8 cellular contexts compared by ENCODE assay signal in genomic region chr19:45768644-45769053, GRCh38. TPM values are rescaled to one million over a fixed set of nuclear protein-coding genes. Genes with fewer than 3 reads are reported as not detected.
DNase-seq lines count a peak whose midpoint lies in the region; ATAC-seq and TF ChIP-seq lines count a peak whose summit lies in the region.

No MANE protein-coding gene starts in this region.

- H3K4me3 Mint-ChIP-seq in CD14-positive monocyte = peak overlapping the region; percentile 76 to 88
- peak overlapping the region; percentile 78 for H3K4me3 Mint-ChIP-seq in activated CD4-positive, alpha-beta memory T cell treated with anti-CD3 and anti-CD28 coated beads for 36 hours

- H2AFZ ChIP-seq in IMR-90 (replicated peaks; ENCODE audit: low read length, poor library complexity) = peak overlapping the region; percentile 94

- peaks cover 4 to 20% of the 10 kb centered on the region in 2 experiments; a peak in 1 of 4 replicates for H3K79me1 ChIP-seq in IMR-90 (ENCODE audit: low read depth in 1 of 2, low read length in 2 of 2)

- no peak overlapping the region; the same call in 2 of the 3 replicates for H2BK15ac ChIP-seq in IMR-90 (ENCODE audit: low read depth, low read length)

- TF ChIP-seq EP300 in esophagus muscularis mucosa (IDR thresholded peaks at IDR 0.05) = no peak

- H3K9me1 ChIP-seq in IMR-90 (ENCODE audit: insufficient read depth, low read length) = no peaks in the 10 kb centered on the region; the same call in 1 of the 2 replicates

- ATAC-seq in IMR-90 (ENCODE audit: low read depth) = no peak
- no peak for ATAC-seq in GM19351 (IDR thresholded peaks at IDR 0.05; ENCODE audit: unreplicated experiment)

- H4K5ac ChIP-seq in IMR-90 (ENCODE audit: low read depth, low read length) = peak overlapping the region; percentile 78

- no peak overlapping the region for H3K27ac Mint-ChIP-seq in CD14-positive monocyte
- H3K27ac Mint-ChIP-seq in activated CD4-positive, alpha-beta memory T cell treated with anti-CD3 and anti-CD28 coated beads for 36 hours = peak overlapping the region; percentile 10

- no peaks in the 10 kb centered on the region for H3K9me3 ChIP-seq in IMR-90 (ENCODE audit: control insufficient read depth, insufficient read depth, low read length)
- H3K9me3 ChIP-seq in esophagus muscularis mucosa = no peaks in the 10 kb centered on the region
- H3K9me3 ChIP-seq in neutrophil = no peaks in the 10 kb centered on the region

- POLR2A ChIA-PET in IMR-90 (lab: Charles Lee; ENCODE audit: unreplicated experiment) = interaction anchor here (0.8 to 1.2 kb wide), 4 partner anchors 24 to 76 kb away, joined by 3 to 6 read pairs (median 5); partner anchors contain the start of genes DMWD, QPCTL and SNRPD2
- POLR2A ChIA-PET in activated CD4-positive, alpha-beta memory T cell treated with anti-CD3 and anti-CD28 coated beads for 36 hours (lab: Charles Lee) = interaction anchor here (0.7 to 1.9 kb wide), 10 partner anchors 11 to 290 kb away, joined by 3 to 10 read pairs (median 4); partner anchors contain the start of genes DMWD, IRF2BP1 and QPCTL

- H3K56ac ChIP-seq in IMR-90 (ENCODE audit: extremely low read depth, insufficient read depth, low read length) = peak overlapping the region; percentile 74

- H3K9ac ChIP-seq in IMR-90 (ENCODE audit: low read depth, low read length) = peak overlapping the region; percentile 94

- H2BK120ac ChIP-seq in IMR-90 (ENCODE audit: low read depth, low read length) = peak overlapping the region; percentile 63

- H2AK9ac ChIP-seq in IMR-90 (replicated peaks; ENCODE audit: low read depth, low read length, poor library complexity) = peak overlapping the region; percentile 98

- no peak for DNase-seq in CD14-positive monocyte (ENCODE audit: low spot score)
- DNase-seq in IMR-90 = peak; percentile 41
- DNase-seq in activated CD4-positive, alpha-beta memory T cell treated with anti-CD3 and anti-CD28 coated beads for 36 hours = peak; percentile 59
- no peak for DNase-seq in esophagus muscularis mucosa (ENCODE audit: extremely low spot score)
- no peak for DNase-seq in NCI-H1417 treated with DMSO at 0.1 percent for 48 hours (lab: John Stamatoyannopoulos, UW)
- no peak for DNase-seq in GOT3 (lab: John Stamatoyannopoulos, UW)

- H3K27me3 Mint-ChIP-seq in CD14-positive monocyte (ENCODE audit: low read depth in 3 of 3) = peaks cover 71 to 98% (median 81%) of the 10 kb centered on the region in 3 donors
- peaks cover 15% of the 10 kb centered on the region for H3K27me3 Mint-ChIP-seq in activated CD4-positive, alpha-beta memory T cell treated with anti-CD3 and anti-CD28 coated beads for 36 hours

- H3K14ac ChIP-seq in IMR-90 (replicated peaks; ENCODE audit: low read depth, low read length) = peak overlapping the region; percentile 65

- no peak for TF ChIP-seq CTCF in CD14-positive monocyte (IDR thresholded peaks at IDR 0.05)
- no peak for TF ChIP-seq CTCF in IMR-90 (conservative IDR thresholded peaks at IDR 0.05; ENCODE audit: low read depth, low read length)
- no peak for TF ChIP-seq CTCF in esophagus muscularis mucosa (IDR thresholded peaks at IDR 0.05)
- no peak for TF ChIP-seq CTCF in neutrophil (IDR thresholded peaks at IDR 0.05)

- H3K36me3 Mint-ChIP-seq in CD14-positive monocyte = peaks cover 4 to 6% of the 10 kb centered on the region in 2 donors
- peaks cover 3% of the 10 kb centered on the region for H3K36me3 Mint-ChIP-seq in activated CD4-positive, alpha-beta memory T cell treated with anti-CD3 and anti-CD28 coated beads for 36 hours

- H2BK20ac ChIP-seq in IMR-90 (ENCODE audit: low read depth, low read length) = 0 out of 2 replicates have a peak overlapping the region, but pooled peaks have one; percentile 28

- CTCF ChIA-PET in IMR-90 (lab: Yijun Ruan, JAX) = interaction anchor here (1.3 to 3.0 kb wide), 2 partner anchors 31 to 49 kb away, joined by 4 to 24 read pairs; no protein-coding TSS in a partner anchor
- CTCF ChIA-PET in activated CD4-positive, alpha-beta memory T cell treated with anti-CD3 and anti-CD28 coated beads for 36 hours (lab: Charles Lee) = interaction anchor here (0.7 to 6.5 kb wide), 16 partner anchors 9 to 248 kb away, joined by 3 to 121 read pairs (median 8); partner anchors contain the start of genes DMPK, FBXO46, IRF2BP1 and MYPOP

- peak overlapping the region; percentile 92 for H4K91ac ChIP-seq in IMR-90 (ENCODE audit: insufficient read depth, low read depth, low read length)

- intact Hi-C loops in CD14-positive monocyte (cut with micrococcal nuclease) = no loop called here
- intact Hi-C loops in IMR-90 (cut with micrococcal nuclease) = loop anchor here (2.0 kb wide), 1 partner anchor 76 kb away; the partner anchor contains the start of gene QPCTL
- intact Hi-C loops in activated CD4-positive, alpha-beta memory T cell treated with anti-CD3 and anti-CD28 coated beads for 36 hours (cut with micrococcal nuclease) = loop anchor here (1.0 to 2.0 kb wide), 3 partner anchors 38 to 117 kb away; partner anchors contain the start of genes FBXO46 and SYMPK
- intact Hi-C loops in esophagus muscularis mucosa (cut with DNase I) = loop anchor here (1.0 kb wide), 1 partner anchor 31 kb away; no protein-coding TSS in a partner anchor

- peak overlapping the region; percentile 57 for H3K23ac ChIP-seq in IMR-90 (ENCODE audit: low read depth, low read length)

- peak overlapping the region; percentile 72 for H3K18ac ChIP-seq in IMR-90 (ENCODE audit: low read depth, low read length)

- dilution Hi-C loops in IMR-90 (cut with HindIII; ENCODE audit: low sequenced_read_pairs, unreplicated experiment) = no loop called here

- H2AK5ac ChIP-seq in IMR-90 (ENCODE audit: low read depth, low read length) = peak overlapping the region; percentile 73

- H3K9me3 Mint-ChIP-seq in CD14-positive monocyte = peaks cover 0 to 20% (median 12%) of the 10 kb centered on the region in 7 donors
- no peaks in the 10 kb centered on the region for H3K9me3 Mint-ChIP-seq in activated CD4-positive, alpha-beta memory T cell treated with anti-CD3 and anti-CD28 coated beads for 36 hours

- peak overlapping the region; percentile 15 to 82; a peak in 3 of 4 replicates for H4K8ac ChIP-seq in IMR-90 (ENCODE audit: low read depth in 2 of 2, low read length in 2 of 2)

- H4K20me1 ChIP-seq in IMR-90 (ENCODE audit: insufficient read depth, low read length) = peaks cover 12% of the 10 kb centered on the region

- WGBS in IMR-90 (ENCODE audit: extremely low coverage in 2 of 2, insufficient read length in 1 of 2), 2 experiments = 0% methylated on average over 15 of the region's 41 CpGs; no CpG with 5 or more reads in 1 of the 2 experiments
- 0% methylated on average over 21 of the region's 41 CpGs for WGBS in esophagus muscularis mucosa

- H3K4ac ChIP-seq in IMR-90 (ENCODE audit: low read depth, low read length) = peak overlapping the region; percentile 89

- peak overlapping the region; percentile 87 for H3K4me2 ChIP-seq in IMR-90 (ENCODE audit: low read depth, low read length)

- peaks cover 8% of the 10 kb centered on the region; the same call in 1 of the 2 replicates for H3K36me3 ChIP-seq in IMR-90 (ENCODE audit: control insufficient read depth, insufficient read depth, low read length)
- peaks cover 0 to 28% (median 14%) of the 10 kb centered on the region in 4 donors for H3K36me3 ChIP-seq in esophagus muscularis mucosa
- no peaks in the 10 kb centered on the region for H3K36me3 ChIP-seq in neutrophil

- no peaks in the 10 kb centered on the region for H3K27me3 ChIP-seq in IMR-90 (ENCODE audit: control insufficient read depth, insufficient read depth, low read length)
- H3K27me3 ChIP-seq in esophagus muscularis mucosa = no peaks in the 10 kb centered on the region
- peaks cover 100% of the 10 kb centered on the region for H3K27me3 ChIP-seq in neutrophil

- H3K27ac ChIP-seq in IMR-90 (ENCODE audit: insufficient read depth, low read length) = peak overlapping the region; percentile 98
- peak overlapping the region; percentile 91 to 98 (median 97) for H3K27ac ChIP-seq in esophagus muscularis mucosa (replicated peaks in 1 of 4)
- no peak overlapping the region for H3K27ac ChIP-seq in neutrophil

- peak overlapping the region; percentile 97 for H2BK5ac ChIP-seq in IMR-90 (ENCODE audit: low read depth, low read length, poor library complexity, severe bottlenecking)

- BruUV-seq in IMR-90 (replicated peaks; lab: Mats Ljungman, UMichigan) = no TSS peak

- no peak for TF ChIP-seq RAD21 in IMR-90 (IDR thresholded peaks at IDR 0.05; ENCODE audit: low read length)

- in situ Hi-C loops in IMR-90 (cut with MboI; ENCODE audit: low sequenced_read_pairs) = no loop called here

- H3K4me1 ChIP-seq in IMR-90 (ENCODE audit: control insufficient read depth, insufficient read depth, low read length) = peaks cover 22% of the 10 kb centered on the region
- peaks cover 47 to 80% (median 70%) of the 10 kb centered on the region in 4 donors for H3K4me1 ChIP-seq in esophagus muscularis mucosa
- peaks cover 29 to 34% of the 10 kb centered on the region in 2 experiments for H3K4me1 ChIP-seq in neutrophil (ENCODE audit: control insufficient read depth in 1 of 2, insufficient read depth in 1 of 2, low read depth in 1 of 2, low read length in 1 of 2)

- H3K4me1 Mint-ChIP-seq in CD14-positive monocyte = peaks cover 22% of the 10 kb centered on the region
- H3K4me1 Mint-ChIP-seq in activated CD4-positive, alpha-beta memory T cell treated with anti-CD3 and anti-CD28 coated beads for 36 hours (ENCODE audit: low read depth) = peaks cover 10% of the 10 kb centered on the region

- H3K4me3 ChIP-seq in IMR-90 (ENCODE audit: insufficient read depth, low read depth, low read length) = peak overlapping the region; percentile 62
- H3K4me3 ChIP-seq in esophagus muscularis mucosa = peak overlapping the region; percentile 87 to 98 (median 92)
- H3K4me3 ChIP-seq in neutrophil (ENCODE audit: low read depth in 1 of 2, low read length in 1 of 2) = peak overlapping the region; percentile 58 to 86

- no peak; the same call in 1 of the 2 replicates for TF ChIP-seq POLR2A in IMR-90 (IDR thresholded peaks at IDR 0.05; ENCODE audit: low read depth, low read length)
- no peak for TF ChIP-seq POLR2A in esophagus muscularis mucosa (IDR thresholded peaks at IDR 0.05; ENCODE audit: low read depth)

RNA-seq across cellular contexts. Expression of gene SIX5, which starts 0.4 kb away (rescaled TPM):
- polyA plus RNA-seq in CD14-positive monocyte = not detected
- 0.90 and 1.4 TPM in 2 replicates for total RNA-seq in IMR-90 (2012; rRNA removed)
- 15.5 TPM in 2 replicates for polyA plus RNA-seq in IMR-90 (2012; rRNA removed)
- 11.5 and 18.1 TPM in 2 replicates for polyA plus RNA-seq in IMR-90 (2012; cell fraction: cytosol; rRNA removed)
- 24.5 and 68.5 TPM in 2 replicates for polyA plus RNA-seq in IMR-90 (2012; cell fraction: nucleus; rRNA removed; ENCODE audit: low replicate concordance)
- total RNA-seq in activated CD4-positive, alpha-beta memory T cell treated with anti-CD3 and anti-CD28 coated beads for 36 hours = 1 to 10 TPM; 2.3 to 2.4 TPM
- 10 to 100 TPM; 18.2 to 39.9 (median 28.8) TPM for total RNA-seq in esophagus muscularis mucosa

RNA-seq across cellular contexts. Expression of gene DMPK, which starts 13.6 kb away (rescaled TPM):
- under 1 TPM in 1 of 2 donors, not detected in 1; 0.17 TPM for polyA plus RNA-seq in CD14-positive monocyte
- total RNA-seq in IMR-90 (2012; rRNA removed) = 7.9 and 10.0 TPM in 2 replicates
- 48.5 and 50.7 TPM in 2 replicates for polyA plus RNA-seq in IMR-90 (2012; rRNA removed)
- polyA plus RNA-seq in IMR-90 (2012; cell fraction: cytosol; rRNA removed) = 39.1 and 50.8 TPM in 2 replicates
- polyA plus RNA-seq in IMR-90 (2012; cell fraction: nucleus; rRNA removed; ENCODE audit: low replicate concordance) = 395 and 718 TPM in 2 replicates
- 10 to 100 TPM; 10.7 to 11.0 TPM for total RNA-seq in activated CD4-positive, alpha-beta memory T cell treated with anti-CD3 and anti-CD28 coated beads for 36 hours
- total RNA-seq in esophagus muscularis mucosa = 100 to 1,000 TPM; 247 to 487 (median 347) TPM

RNA-seq across cellular contexts. Expression of gene DMWD, which starts 24.0 kb away (rescaled TPM):
- polyA plus RNA-seq in CD14-positive monocyte = 1 to 10 TPM; 1.5 to 2.4 TPM
- 9.7 and 10.0 TPM in 2 replicates for total RNA-seq in IMR-90 (2012; rRNA removed)
- polyA plus RNA-seq in IMR-90 (2012; rRNA removed) = 28.5 and 33.1 TPM in 2 replicates
- 16.5 and 25.3 TPM in 2 replicates for polyA plus RNA-seq in IMR-90 (2012; cell fraction: cytosol; rRNA removed)
- polyA plus RNA-seq in IMR-90 (2012; cell fraction: nucleus; rRNA removed; ENCODE audit: low replicate concordance) = 159 and 263 TPM in 2 replicates
- total RNA-seq in activated CD4-positive, alpha-beta memory T cell treated with anti-CD3 and anti-CD28 coated beads for 36 hours = 10 to 100 TPM; 43.1 to 45.8 TPM
- 10 to 100 TPM; 56.0 to 88.7 (median 63.3) TPM for total RNA-seq in esophagus muscularis mucosa

RNA-seq across cellular contexts. Expression of gene MEIOSIN, which starts 35.4 kb away (rescaled TPM):
- not detected for polyA plus RNA-seq in CD14-positive monocyte
- total RNA-seq in IMR-90 (2012; rRNA removed) = not detected in 2 replicates
- not detected in 2 replicates for polyA plus RNA-seq in IMR-90 (2012; rRNA removed)
- not detected in 2 replicates for polyA plus RNA-seq in IMR-90 (2012; cell fraction: cytosol; rRNA removed)
- polyA plus RNA-seq in IMR-90 (2012; cell fraction: nucleus; rRNA removed; ENCODE audit: low replicate concordance) = not detected in 2 replicates
- not detected for total RNA-seq in activated CD4-positive, alpha-beta memory T cell treated with anti-CD3 and anti-CD28 coated beads for 36 hours
- not detected for total RNA-seq in esophagus muscularis mucosa

RNA-seq across cellular contexts. Expression of gene FBXO46, which starts 38.0 kb away (rescaled TPM):
- polyA plus RNA-seq in CD14-positive monocyte = 1 to 10 TPM; 3.8 to 5.5 TPM
- total RNA-seq in IMR-90 (2012; rRNA removed) = 2.2 and 3.0 TPM in 2 replicates
- polyA plus RNA-seq in IMR-90 (2012; rRNA removed) = 6.8 and 7.0 TPM in 2 replicates
- 4.4 and 7.9 TPM in 2 replicates for polyA plus RNA-seq in IMR-90 (2012; cell fraction: cytosol; rRNA removed)
- polyA plus RNA-seq in IMR-90 (2012; cell fraction: nucleus; rRNA removed; ENCODE audit: low replicate concordance) = 15.3 and 29.9 TPM in 2 replicates
- total RNA-seq in activated CD4-positive, alpha-beta memory T cell treated with anti-CD3 and anti-CD28 coated beads for 36 hours = 10 to 100 TPM; 26.1 to 29.4 TPM
- total RNA-seq in esophagus muscularis mucosa = 10 to 100 TPM in 3 of 4 donors, 1 to 10 TPM in 1; 8.6 to 27.7 (median 18.2) TPM

Comparison
In these comparisons a context has a peak if more than half of its experiments do, and no peak if none do; other contexts are left out.
1. DNase-seq: peak in IMR-90 (single experiment) and activated CD4-positive, alpha-beta memory T cell treated with anti-CD3 and anti-CD28 coated beads for 36 hours (single experiment); none in CD14-positive monocyte (single experiment), esophagus muscularis mucosa (single experiment), NCI-H1417 treated with DMSO at 0.1 percent for 48 hours (single experiment) and GOT3 (single experiment).
2. RNA of gene DMPK, which starts 13.6 kb away (total RNA-seq): 247 to 487 TPM in esophagus muscularis mucosa; 10.7 to 11.0 TPM in activated CD4-positive, alpha-beta memory T cell treated with anti-CD3 and anti-CD28 coated beads for 36 hours and 7.9 to 10.0 TPM in IMR-90; every median in the first group is over 10 times any median in the second.
3. intact Hi-C loops: an anchor here in IMR-90 (2.0 kb wide), activated CD4-positive, alpha-beta memory T cell treated with anti-CD3 and anti-CD28 coated beads for 36 hours (1.0 to 2.0 kb wide) and esophagus muscularis mucosa (1.0 kb wide); none called in CD14-positive monocyte.
4. Peak in every context shown above with its lines, with median percentiles within 50 percentile points of each other: H3K4me3 ChIP-seq.